1 cellular context compared by ENCODE assay signal in genomic region chr12:63419119-63419518, GRCh38.
TF ChIP-seq lines count a peak whose summit lies in the region.

No MANE protein-coding gene starts in this region.

TF ChIP-seq in HEK293, 187 proteins besides CTCF, POLR2A, EP300 and RAD21 (continued from another document and continues in another):
- TF ChIP-seq ZNF707 (tag by site-specific recombination; IDR thresholded peaks at IDR 0.05) (no peak), KLF9 (tag by site-specific recombination; IDR thresholded peaks at IDR 0.05; ENCODE audit: low read depth) (0 out of 2 replicates have a peak, but pooled peaks have one; percentile 20), KLF7 (tag by site-specific recombination; IDR thresholded peaks at IDR 0.05; ENCODE audit: borderline replicate concordance) (0 out of 2 replicates have a peak, but pooled peaks have one; percentile 62), ZNF664 (tag by site-specific recombination; IDR thresholded peaks at IDR 0.05) (no peak), SCRT2 (tag by site-specific recombination; IDR thresholded peaks at IDR 0.05) (no peak), ZNF266 (tag by site-specific recombination; IDR thresholded peaks at IDR 0.05; ENCODE audit: low read depth) (no peak), ZNF785 (tag by site-specific recombination; IDR thresholded peaks at IDR 0.05) (0 out of 2 replicates have a peak, but pooled peaks have one; percentile 49), ZNF18 (tag by site-specific recombination; IDR thresholded peaks at IDR 0.05) (no peak), ZFHX2 (tag by site-specific recombination; conservative IDR thresholded peaks at IDR 0.05) (no peak), ZNF791 (tag by site-specific recombination; IDR thresholded peaks at IDR 0.05) (no peak), ZNF610 (tag by site-specific recombination; IDR thresholded peaks at IDR 0.05; ENCODE audit: borderline replicate concordance) (no peak), ZBTB8A (tag by site-specific recombination; IDR thresholded peaks at IDR 0.05) (no peak), SCRT1 (tag by site-specific recombination; IDR thresholded peaks at IDR 0.05; ENCODE audit: borderline replicate concordance) (no peak), ZNF2 (tag by site-specific recombination; IDR thresholded peaks at IDR 0.05) (0 out of 2 replicates have a peak, but pooled peaks have one; percentile 29), ZSCAN23 (tag by site-specific recombination; IDR thresholded peaks at IDR 0.05) (peak; percentile 81; the same call in 1 of the 2 replicates), MEIS1 (CRISPR knock-in tag; IDR thresholded peaks at IDR 0.05; ENCODE audit: borderline replicate concordance) (no peak), ZNF221 (tag by site-specific recombination; IDR thresholded peaks at IDR 0.05; ENCODE audit: borderline replicate concordance) (no peak), SP2 (tag by site-specific recombination; IDR thresholded peaks at IDR 0.05) (peak; percentile 31), ZBTB20 (tag by site-specific recombination; IDR thresholded peaks at IDR 0.05) (no peak; the same call in 1 of the 2 replicates), ZNF600 (tag by site-specific recombination; IDR thresholded peaks at IDR 0.05) (peak; percentile 92), ZNF26 (tag by site-specific recombination; IDR thresholded peaks at IDR 0.05) (peak; percentile 47; the same call in 1 of the 2 replicates), PBX3 (CRISPR knock-in tag; IDR thresholded peaks at IDR 0.05) (no peak), ZNF23 (tag by site-specific recombination; IDR thresholded peaks at IDR 0.05; ENCODE audit: borderline replicate concordance) (no peak), ZBTB6 (tag by site-specific recombination; IDR thresholded peaks at IDR 0.05) (no peak), ELK4 (IDR thresholded peaks at IDR 0.05; ENCODE audit: borderline replicate concordance, low read depth, low read length) (no peak), ZNF324 (tag by site-specific recombination; IDR thresholded peaks at IDR 0.05) (peak; percentile 92; the same call in 1 of the 2 replicates), ZNF423 (tag by site-specific recombination; IDR thresholded peaks at IDR 0.05) (no peak), MYNN (tag by site-specific recombination; IDR thresholded peaks at IDR 0.05; ENCODE audit: borderline replicate concordance) (no peak), ZNF362 (tag by site-specific recombination; IDR thresholded peaks at IDR 0.05) (no peak), ZNF416 (tag by site-specific recombination; IDR thresholded peaks at IDR 0.05) (no peak), ZNF658 (tag by site-specific recombination; IDR thresholded peaks at IDR 0.05) (no peak), ZNF529 (tag by site-specific recombination; IDR thresholded peaks at IDR 0.05; ENCODE audit: insufficient replicate concordance) (no peak), ZNF660 (tag by site-specific recombination; IDR thresholded peaks at IDR 0.05) (peak; percentile 42; the same call in 1 of the 2 replicates)
- TF ChIP-seq, protein P1, sequence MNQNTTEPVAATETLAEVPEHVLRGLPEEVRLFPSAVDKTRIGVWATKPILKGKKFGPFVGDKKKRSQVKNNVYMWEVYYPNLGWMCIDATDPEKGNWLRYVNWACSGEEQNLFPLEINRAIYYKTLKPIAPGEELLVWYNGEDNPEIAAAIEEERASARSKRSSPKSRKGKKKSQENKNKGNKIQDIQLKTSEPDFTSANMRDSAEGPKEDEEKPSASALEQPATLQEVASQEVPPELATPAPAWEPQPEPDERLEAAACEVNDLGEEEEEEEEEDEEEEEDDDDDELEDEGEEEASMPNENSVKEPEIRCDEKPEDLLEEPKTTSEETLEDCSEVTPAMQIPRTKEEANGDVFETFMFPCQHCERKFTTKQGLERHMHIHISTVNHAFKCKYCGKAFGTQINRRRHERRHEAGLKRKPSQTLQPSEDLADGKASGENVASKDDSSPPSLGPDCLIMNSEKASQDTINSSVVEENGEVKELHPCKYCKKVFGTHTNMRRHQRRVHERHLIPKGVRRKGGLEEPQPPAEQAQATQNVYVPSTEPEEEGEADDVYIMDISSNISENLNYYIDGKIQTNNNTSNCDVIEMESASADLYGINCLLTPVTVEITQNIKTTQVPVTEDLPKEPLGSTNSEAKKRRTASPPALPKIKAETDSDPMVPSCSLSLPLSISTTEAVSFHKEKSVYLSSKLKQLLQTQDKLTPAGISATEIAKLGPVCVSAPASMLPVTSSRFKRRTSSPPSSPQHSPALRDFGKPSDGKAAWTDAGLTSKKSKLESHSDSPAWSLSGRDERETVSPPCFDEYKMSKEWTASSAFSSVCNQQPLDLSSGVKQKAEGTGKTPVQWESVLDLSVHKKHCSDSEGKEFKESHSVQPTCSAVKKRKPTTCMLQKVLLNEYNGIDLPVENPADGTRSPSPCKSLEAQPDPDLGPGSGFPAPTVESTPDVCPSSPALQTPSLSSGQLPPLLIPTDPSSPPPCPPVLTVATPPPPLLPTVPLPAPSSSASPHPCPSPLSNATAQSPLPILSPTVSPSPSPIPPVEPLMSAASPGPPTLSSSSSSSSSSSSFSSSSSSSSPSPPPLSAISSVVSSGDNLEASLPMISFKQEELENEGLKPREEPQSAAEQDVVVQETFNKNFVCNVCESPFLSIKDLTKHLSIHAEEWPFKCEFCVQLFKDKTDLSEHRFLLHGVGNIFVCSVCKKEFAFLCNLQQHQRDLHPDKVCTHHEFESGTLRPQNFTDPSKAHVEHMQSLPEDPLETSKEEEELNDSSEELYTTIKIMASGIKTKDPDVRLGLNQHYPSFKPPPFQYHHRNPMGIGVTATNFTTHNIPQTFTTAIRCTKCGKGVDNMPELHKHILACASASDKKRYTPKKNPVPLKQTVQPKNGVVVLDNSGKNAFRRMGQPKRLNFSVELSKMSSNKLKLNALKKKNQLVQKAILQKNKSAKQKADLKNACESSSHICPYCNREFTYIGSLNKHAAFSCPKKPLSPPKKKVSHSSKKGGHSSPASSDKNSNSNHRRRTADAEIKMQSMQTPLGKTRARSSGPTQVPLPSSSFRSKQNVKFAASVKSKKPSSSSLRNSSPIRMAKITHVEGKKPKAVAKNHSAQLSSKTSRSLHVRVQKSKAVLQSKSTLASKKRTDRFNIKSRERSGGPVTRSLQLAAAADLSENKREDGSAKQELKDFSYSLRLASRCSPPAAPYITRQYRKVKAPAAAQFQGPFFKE (tag by site-specific recombination; IDR thresholded peaks at IDR 0.05; ENCODE audit: borderline replicate concordance): no peak
- TF ChIP-seq, protein P2, sequence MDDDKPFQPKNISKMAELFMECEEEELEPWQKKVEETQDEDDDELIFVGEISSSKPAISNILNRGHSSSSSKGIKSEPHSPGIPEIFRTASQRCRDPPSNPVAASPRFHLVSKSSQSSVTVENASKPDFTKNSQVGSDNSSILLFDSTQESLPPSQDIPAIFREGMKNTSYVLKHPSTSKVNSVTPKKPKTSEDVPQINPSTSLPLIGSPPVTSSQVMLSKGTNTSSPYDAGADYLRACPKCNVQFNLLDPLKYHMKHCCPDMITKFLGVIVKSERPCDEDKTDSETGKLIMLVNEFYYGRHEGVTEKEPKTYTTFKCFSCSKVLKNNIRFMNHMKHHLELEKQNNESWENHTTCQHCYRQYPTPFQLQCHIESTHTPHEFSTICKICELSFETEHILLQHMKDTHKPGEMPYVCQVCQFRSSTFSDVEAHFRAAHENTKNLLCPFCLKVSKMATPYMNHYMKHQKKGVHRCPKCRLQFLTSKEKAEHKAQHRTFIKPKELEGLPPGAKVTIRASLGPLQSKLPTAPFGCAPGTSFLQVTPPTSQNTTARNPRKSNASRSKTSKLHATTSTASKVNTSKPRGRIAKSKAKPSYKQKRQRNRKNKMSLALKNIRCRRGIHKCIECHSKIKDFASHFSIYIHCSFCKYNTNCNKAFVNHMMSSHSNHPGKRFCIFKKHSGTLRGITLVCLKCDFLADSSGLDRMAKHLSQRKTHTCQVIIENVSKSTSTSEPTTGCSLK (tag by site-specific recombination; IDR thresholded peaks at IDR 0.05): no peak
- TF ChIP-seq, protein P3, sequence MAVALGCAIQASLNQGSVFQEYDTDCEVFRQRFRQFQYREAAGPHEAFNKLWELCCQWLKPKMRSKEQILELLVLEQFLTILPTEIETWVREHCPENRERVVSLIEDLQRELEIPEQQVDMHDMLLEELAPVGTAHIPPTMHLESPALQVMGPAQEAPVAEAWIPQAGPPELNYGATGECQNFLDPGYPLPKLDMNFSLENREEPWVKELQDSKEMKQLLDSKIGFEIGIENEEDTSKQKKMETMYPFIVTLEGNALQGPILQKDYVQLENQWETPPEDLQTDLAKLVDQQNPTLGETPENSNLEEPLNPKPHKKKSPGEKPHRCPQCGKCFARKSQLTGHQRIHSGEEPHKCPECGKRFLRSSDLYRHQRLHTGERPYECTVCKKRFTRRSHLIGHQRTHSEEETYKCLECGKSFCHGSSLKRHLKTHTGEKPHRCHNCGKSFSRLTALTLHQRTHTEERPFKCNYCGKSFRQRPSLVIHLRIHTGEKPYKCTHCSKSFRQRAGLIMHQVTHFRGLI (tag by site-specific recombination; IDR thresholded peaks at IDR 0.05): no peak
- TF ChIP-seq, protein P4, sequence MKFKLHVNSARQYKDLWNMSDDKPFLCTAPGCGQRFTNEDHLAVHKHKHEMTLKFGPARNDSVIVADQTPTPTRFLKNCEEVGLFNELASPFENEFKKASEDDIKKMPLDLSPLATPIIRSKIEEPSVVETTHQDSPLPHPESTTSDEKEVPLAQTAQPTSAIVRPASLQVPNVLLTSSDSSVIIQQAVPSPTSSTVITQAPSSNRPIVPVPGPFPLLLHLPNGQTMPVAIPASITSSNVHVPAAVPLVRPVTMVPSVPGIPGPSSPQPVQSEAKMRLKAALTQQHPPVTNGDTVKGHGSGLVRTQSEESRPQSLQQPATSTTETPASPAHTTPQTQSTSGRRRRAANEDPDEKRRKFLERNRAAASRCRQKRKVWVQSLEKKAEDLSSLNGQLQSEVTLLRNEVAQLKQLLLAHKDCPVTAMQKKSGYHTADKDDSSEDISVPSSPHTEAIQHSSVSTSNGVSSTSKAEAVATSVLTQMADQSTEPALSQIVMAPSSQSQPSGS (tag by site-specific recombination; IDR thresholded peaks at IDR 0.05; ENCODE audit: low read depth): no peak
- TF ChIP-seq, protein P5, sequence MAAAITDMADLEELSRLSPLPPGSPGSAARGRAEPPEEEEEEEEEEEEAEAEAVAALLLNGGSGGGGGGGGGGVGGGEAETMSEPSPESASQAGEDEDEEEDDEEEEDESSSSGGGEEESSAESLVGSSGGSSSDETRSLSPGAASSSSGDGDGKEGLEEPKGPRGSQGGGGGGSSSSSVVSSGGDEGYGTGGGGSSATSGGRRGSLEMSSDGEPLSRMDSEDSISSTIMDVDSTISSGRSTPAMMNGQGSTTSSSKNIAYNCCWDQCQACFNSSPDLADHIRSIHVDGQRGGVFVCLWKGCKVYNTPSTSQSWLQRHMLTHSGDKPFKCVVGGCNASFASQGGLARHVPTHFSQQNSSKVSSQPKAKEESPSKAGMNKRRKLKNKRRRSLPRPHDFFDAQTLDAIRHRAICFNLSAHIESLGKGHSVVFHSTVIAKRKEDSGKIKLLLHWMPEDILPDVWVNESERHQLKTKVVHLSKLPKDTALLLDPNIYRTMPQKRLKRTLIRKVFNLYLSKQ (tag by site-specific recombination; IDR thresholded peaks at IDR 0.05; ENCODE audit: borderline replicate concordance): no peak
